12 cellular contexts compared by ENCODE assay signal in genomic region chr7:75596727-75597614, GRCh38.
A peak's percentile ranks its signal among the peaks of the same experiment; 100 is the strongest.
DNase-seq lines count a peak whose midpoint lies in the region; ATAC-seq lines count a peak whose summit lies in the region.
"Had no signal": no experiment of that assay in that cellular context is flagged by ENCODE, and none has a peak within 500 bp of the region (broad histone marks: within the 10 kb centered on the region; RNA-seq: fewer than 3 reads in every experiment).

No MANE protein-coding gene starts in this region.

- no peak overlapping the region for H3K27ac ChIP-seq in trophoblast cell (ENCODE audit: low read depth, low read length)
- H3K27ac ChIP-seq: 22Rv1 had no signal

- no peak overlapping the region for H2BK12ac ChIP-seq in trophoblast cell (ENCODE audit: low read length)

- no peak overlapping the region for H3K4ac ChIP-seq in trophoblast cell (ENCODE audit: low read depth, low read length)

- H3K4me2 ChIP-seq in trophoblast cell (ENCODE audit: low read length), result no peak overlapping the region

- no peak overlapping the region for H3K4me3 ChIP-seq in trophoblast cell (ENCODE audit: low read depth, low read length)
- H3K4me3 ChIP-seq: esophagus muscularis mucosa had no signal

- no peaks in the 10 kb centered on the region for H3K36me3 Mint-ChIP-seq in activated naive CD8-positive, alpha-beta T cell treated with anti-CD3 and anti-CD28 coated beads, Interleukin-2, amount 50 U/mL, for 24 hours (ENCODE audit: low read depth)

- no peaks in the 10 kb centered on the region for H3K79me1 ChIP-seq in trophoblast cell (ENCODE audit: low read length)

- no peak overlapping the region for H3K23ac ChIP-seq in trophoblast cell (ENCODE audit: low read length)

- no peak overlapping the region for H2AFZ ChIP-seq in trophoblast cell (ENCODE audit: insufficient read depth, low read length, poor library complexity)

- H3K27me3 ChIP-seq in trophoblast cell (ENCODE audit: insufficient read depth, low read length), result no peaks in the 10 kb centered on the region
- H3K27me3 ChIP-seq: esophagus muscularis mucosa had no signal

- peak overlapping the region; percentile 38 for H4K91ac ChIP-seq in trophoblast cell (ENCODE audit: low read depth, low read length)

- H3K9me3 Mint-ChIP-seq in activated naive CD8-positive, alpha-beta T cell treated with anti-CD3 and anti-CD28 coated beads, Interleukin-2, amount 50 U/mL, for 24 hours, result no peaks in the 10 kb centered on the region

- no peak overlapping the region for H3K14ac ChIP-seq in trophoblast cell (ENCODE audit: low read length)

- peaks cover 3% of the 10 kb centered on the region in 2 experiments for H3K4me1 ChIP-seq in trophoblast cell (ENCODE audit: control insufficient read depth in 1 of 2, insufficient read depth in 2 of 2, low read length in 2 of 2)

- no peaks in the 10 kb centered on the region for H3K27me3 Mint-ChIP-seq in activated naive CD8-positive, alpha-beta T cell treated with anti-CD3 and anti-CD28 coated beads, Interleukin-2, amount 50 U/mL, for 24 hours

- no peak overlapping the region for H4K12ac ChIP-seq in trophoblast cell (ENCODE audit: low read depth, low read length)

- H2BK5ac ChIP-seq in trophoblast cell (ENCODE audit: low read depth, low read length, poor library complexity), result no peak overlapping the region

- no peak overlapping the region for H3K9ac ChIP-seq in trophoblast cell (ENCODE audit: low read length)

- H3K9me3 ChIP-seq in trophoblast cell (ENCODE audit: insufficient read depth, low read depth, low read length), result no peaks in the 10 kb centered on the region
- H3K9me3 ChIP-seq: esophagus muscularis mucosa had no signal

- peaks cover 3 to 8% of the 10 kb centered on the region in 2 experiments for H3K36me3 ChIP-seq in trophoblast cell (ENCODE audit: control insufficient read depth in 1 of 2, insufficient read depth in 2 of 2, low read length in 2 of 2)

- H4K8ac ChIP-seq in trophoblast cell (ENCODE audit: low read depth, low read length), result no peak overlapping the region

- H3K79me2 ChIP-seq in trophoblast cell (ENCODE audit: control insufficient read depth, insufficient read depth, low read length, poor library complexity), result no peaks in the 10 kb centered on the region

- peaks cover 28% of the 10 kb centered on the region for H3K4me1 Mint-ChIP-seq in activated naive CD8-positive, alpha-beta T cell treated with anti-CD3 and anti-CD28 coated beads, Interleukin-2, amount 50 U/mL, for 24 hours

- H3K18ac ChIP-seq in trophoblast cell (ENCODE audit: low read length), result no peak overlapping the region

- whole genome bisulfite sequencing in trophoblast cell (ENCODE audit: extremely low coverage, insufficient coverage, insufficient read length), result no CpG with 5 or more reads among the region's 16 CpGs

- peak; percentile 51 for ATAC-seq in HG03354 (IDR thresholded peaks at IDR 0.05; ENCODE audit: poor library complexity, severe bottlenecking, unreplicated experiment)
- ATAC-seq in activated naive CD8-positive, alpha-beta T cell treated with anti-CD3 and anti-CD28 coated beads, Interleukin-2, amount 50 U/mL, for 24 hours, result peak; percentile 90
- ATAC-seq in GM19328 (IDR thresholded peaks at IDR 0.05; ENCODE audit: unreplicated experiment), result no peak
- no peak for ATAC-seq in HG02798 (IDR thresholded peaks at IDR 0.05; ENCODE audit: poor library complexity, unreplicated experiment)
- ATAC-seq in GM21825 (IDR thresholded peaks at IDR 0.05; ENCODE audit: unreplicated experiment), result no peak

- peak overlapping the region; percentile 52 for H3K27ac Mint-ChIP-seq in activated naive CD8-positive, alpha-beta T cell treated with anti-CD3 and anti-CD28 coated beads, Interleukin-2, amount 50 U/mL, for 24 hours

- no peak overlapping the region for H3K4me3 Mint-ChIP-seq in activated naive CD8-positive, alpha-beta T cell treated with anti-CD3 and anti-CD28 coated beads, Interleukin-2, amount 50 U/mL, for 24 hours

- peak; percentile 29 for DNase-seq in NK-92 treated with Interleukin-12 subunit alpha and Interleukin-12 subunit beta, amount 100 ng/mL, for 24 hours (lab: John Stamatoyannopoulos, UW)
- no peak for DNase-seq in NK-92 (lab: John Stamatoyannopoulos, UW; ENCODE audit: unreplicated experiment)
- DNase-seq in activated naive CD8-positive, alpha-beta T cell treated with anti-CD3 and anti-CD28 coated beads, Interleukin-2, amount 50 U/mL, for 24 hours, result peak; percentile 32
- DNase-seq in trophoblast cell, result peak; percentile 86 to 92
- DNase-seq: activated gamma-delta T cell, NCI-H1436 had no signal

- H2BK120ac ChIP-seq in trophoblast cell (ENCODE audit: insufficient read depth, low read length, poor library complexity), result no peak overlapping the region

- no peak overlapping the region for H2AK5ac ChIP-seq in trophoblast cell (ENCODE audit: low read length)

Comparison
In these comparisons a context has a peak if more than half of its experiments do, and no peak if none do; other contexts are left out.
1. ATAC-seq: peak in HG03354 (single experiment) and activated naive CD8-positive, alpha-beta T cell treated with anti-CD3 and anti-CD28 coated beads, Interleukin-2, amount 50 U/mL, for 24 hours (single experiment); none in GM19328 (single experiment), HG02798 (single experiment) and GM21825 (single experiment).